1 cellular context compared by ENCODE assay signal in the genomic region with DNA sequence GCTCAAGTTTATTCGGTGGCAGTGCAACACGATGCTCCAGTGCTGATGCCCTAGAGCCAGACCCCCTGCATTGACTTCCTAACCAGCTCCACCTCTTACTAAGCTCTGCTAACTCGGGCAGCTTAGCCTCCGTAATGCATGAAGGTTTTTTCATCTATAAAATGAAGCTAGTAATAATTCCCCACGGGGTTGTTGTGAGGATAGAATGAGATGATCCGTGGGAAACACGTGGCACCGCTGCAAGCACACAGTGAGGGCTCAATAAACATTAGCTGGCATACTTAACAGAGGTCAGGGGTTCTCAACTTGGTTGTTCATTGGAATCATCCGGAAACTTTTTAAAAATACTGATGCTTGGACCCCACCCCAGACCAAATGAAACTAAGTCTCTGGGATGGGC.
TF ChIP-seq lines count a peak whose summit lies in the region.

No MANE protein-coding gene starts in this region.

TF ChIP-seq in IMR-90, 13 proteins besides CTCF, POLR2A, EP300 and RAD21:
- TF ChIP-seq CEBPB (IDR thresholded peaks at IDR 0.05; ENCODE audit: low read depth, low read length) (no peak), MAFK (IDR thresholded peaks at IDR 0.05; ENCODE audit: low read depth, low read length) (no peak), CHD1 (IDR thresholded peaks at IDR 0.05; ENCODE audit: low read depth, low read length) (no peak), MAZ (IDR thresholded peaks at IDR 0.05; ENCODE audit: borderline replicate concordance, low read depth, low read length) (no peak), SMC3 (IDR thresholded peaks at IDR 0.05; ENCODE audit: low read depth, low read length) (no peak)
TF ChIP-seq in IMR-90: peak in this region for 0.
